Comparison of ENCODE assay signal across 23 cellular contexts in genomic region chr3:185827595-185828344, GRCh38.
"Had no signal": no experiment of that assay in that cellular context is flagged by ENCODE, and none has a peak within 500 bp of the region (broad histone marks: within the 10 kb centered on the region; RNA-seq: fewer than 3 reads in every experiment).

No MANE protein-coding gene starts in this region.

- H3K9me3 ChIP-seq: colonic mucosa, left ventricle myocardium inferior, lower lobe of right lung, neutrophil, suprapubic skin, thyroid gland, uterus had no signal

- ATAC-seq: left cardiac atrium; lower lobe of right lung; natural killer cell treated with Interleukin-12 subunit alpha and Interleukin-12 subunit beta and Interleukin-15 and Interleukin-18, amount 100 ng/mL, for 72 hours; right cardiac atrium; stimulated activated effector memory CD8-positive, alpha-beta T cell treated with anti-CD3 and anti-CD28 coated beads, Interleukin-12 subunit alpha, Interleukin-12 subunit beta, amount 100 ng/mL, for 72 hours; stimulated activated naive CD8-positive, alpha-beta T cell treated with anti-CD3 and anti-CD28 coated beads, Interleukin-15, Interleukin-2, amounts not matched to agents 100 U/mL and 50 U/mL, for 24 hours had no signal

- H3K27ac ChIP-seq: colonic mucosa, left ventricle myocardium inferior, lower lobe of right lung, neutrophil, suprapubic skin, thyroid gland, uterus had no signal

- H2AFZ ChIP-seq: hepatocyte had no signal

- H3K27me3 ChIP-seq: colonic mucosa, hepatocyte, thyroid gland, uterus had no signal

- H3K27ac Mint-ChIP-seq: memory B cell; natural killer cell treated with Interleukin-12 subunit alpha and Interleukin-12 subunit beta and Interleukin-15 and Interleukin-18, amount 100 ng/mL, for 72 hours; stimulated activated effector memory CD8-positive, alpha-beta T cell treated with anti-CD3 and anti-CD28 coated beads, Interleukin-12 subunit alpha, Interleukin-12 subunit beta, amount 100 ng/mL, for 72 hours had no signal

- H3K4me1 ChIP-seq: colonic mucosa, thyroid gland, uterus had no signal

- H3K36me3 ChIP-seq: colonic mucosa, left ventricle myocardium inferior, lower lobe of right lung, neutrophil, suprapubic skin, thyroid gland, uterus had no signal

- DNase-seq: colonic mucosa; dermis blood vessel endothelial cell; foreskin melanocyte; head of caudate nucleus; kidney; left cardiac atrium; left ventricle myocardium inferior; lower lobe of right lung; midbrain; posterior cingulate gyrus; right cardiac atrium; stimulated activated CD4-positive, alpha-beta T cell treated with anti-CD3 and anti-CD28 coated beads, Interleukin-4, amount 100 ng/mL, for 1 hour; stimulated activated CD8-positive, alpha-beta memory T cell treated with anti-CD3 and anti-CD28 coated beads, Interleukin-4, amount 100 ng/mL, for 48 hours; stimulated activated naive CD8-positive, alpha-beta T cell treated with anti-CD3 and anti-CD28 coated beads, Interleukin-15, Interleukin-2, amounts not matched to agents 100 U/mL and 50 U/mL, for 24 hours; thyroid gland; uterus had no signal

- H3K36me3 Mint-ChIP-seq: stimulated activated effector memory CD8-positive, alpha-beta T cell treated with anti-CD3 and anti-CD28 coated beads, Interleukin-12 subunit alpha, Interleukin-12 subunit beta, amount 100 ng/mL, for 72 hours had no signal

- H3K4me3 Mint-ChIP-seq: memory B cell had no signal

- H3K27me3 Mint-ChIP-seq: type B pancreatic cell had no signal

- H3K4me3 ChIP-seq: colonic mucosa, hepatocyte, left ventricle myocardium inferior, lower lobe of right lung, suprapubic skin, thyroid gland, uterus had no signal

- H3K9me3 Mint-ChIP-seq: natural killer cell treated with Interleukin-12 subunit alpha and Interleukin-12 subunit beta and Interleukin-15 and Interleukin-18, amount 100 ng/mL, for 72 hours; stimulated activated effector memory CD8-positive, alpha-beta T cell treated with anti-CD3 and anti-CD28 coated beads, Interleukin-12 subunit alpha, Interleukin-12 subunit beta, amount 100 ng/mL, for 72 hours had no signal
